8 cellular contexts compared by ENCODE assay signal in the genomic region with DNA sequence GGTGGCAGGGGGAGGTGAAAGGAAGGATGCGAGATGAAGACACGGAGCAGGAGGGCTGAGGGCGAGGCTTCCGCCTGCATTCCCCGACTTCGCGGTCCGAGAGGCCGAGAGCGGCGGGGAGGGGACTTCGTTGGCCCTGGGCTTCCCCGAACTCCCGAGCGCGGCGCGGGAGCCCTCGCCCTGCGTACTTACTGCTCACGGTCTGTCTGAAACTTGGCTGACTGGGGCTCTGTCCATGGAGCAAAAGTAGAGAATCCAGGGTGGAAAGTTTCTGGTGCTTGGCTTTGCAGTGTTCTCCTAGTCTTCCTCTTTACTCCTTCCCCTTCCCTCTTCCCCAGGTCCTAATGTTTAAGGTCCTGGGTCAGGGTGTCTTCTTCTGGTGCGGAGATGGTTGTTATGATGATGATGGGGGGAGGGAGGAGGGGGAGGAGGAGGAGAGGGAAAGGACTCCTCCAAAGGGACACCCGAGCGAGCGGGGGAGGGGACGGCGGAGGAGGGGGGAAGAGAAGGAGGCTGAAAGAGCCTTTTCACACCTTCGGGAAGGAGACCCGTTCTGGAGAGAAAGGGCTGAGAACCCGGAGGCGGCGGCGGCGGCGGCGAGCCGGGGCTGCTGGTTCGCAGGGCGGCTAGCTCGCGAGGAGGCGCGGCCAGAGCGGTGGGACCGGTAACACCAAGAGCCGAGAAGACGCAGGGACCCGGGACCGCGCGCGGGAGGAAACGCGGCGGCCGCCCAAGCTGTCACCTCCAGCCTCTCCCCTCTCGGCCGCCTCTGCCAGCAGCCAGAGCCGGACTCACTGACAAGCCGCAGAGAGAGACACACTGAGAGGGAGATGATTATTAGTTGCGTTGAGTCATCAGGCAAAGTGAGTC. TPM values are rescaled to one million over a fixed set of nuclear protein-coding genes. Genes with fewer than 3 reads are reported as not detected.
A peak's percentile ranks its signal among the peaks of the same experiment; 100 is the strongest.
DNase-seq lines count a peak whose midpoint lies in the region; ATAC-seq and TF ChIP-seq lines count a peak whose summit lies in the region.

A gene (minus strand): TSS at position 793 of the 870 bp plus-strand sequence. CDS start 1,902 bp downstream, outside the sequence.

- no peak for TF ChIP-seq POLR2A in spleen (IDR thresholded peaks at IDR 0.05)
- no peak for TF ChIP-seq POLR2A in GM18505 (IDR thresholded peaks at IDR 0.05; ENCODE audit: borderline replicate concordance, extremely low read depth, insufficient read depth, insufficient read length)

- peak; percentile 78 for DNase-seq in A673 (ENCODE audit: low spot score)
- DNase-seq in EL: peak; percentile 81
- DNase-seq in NCI-H460 (ENCODE audit: extremely low read depth, low read depth): peak; percentile 63
- peak; percentile 19 for DNase-seq in amniotic epithelial cell (ENCODE audit: low read depth)
- peak; percentile 81 for DNase-seq in spleen

- peaks cover 29% of the 10 kb centered on the region for H3K4me1 ChIP-seq in A673 (ENCODE audit: insufficient read depth, low read length, poor library complexity, severe bottlenecking)
- peaks cover 24 to 58% (median 42%) of the 10 kb centered on the region in 6 donors for H3K4me1 ChIP-seq in spleen

- TF ChIP-seq CTCF in A673 (conservative IDR thresholded peaks at IDR 0.05; ENCODE audit: low read depth, low read length) (no peak), spleen (IDR thresholded peaks at IDR 0.05 in 8 of 11, conservative IDR thresholded peaks at IDR 0.05 in 3 of 11) (no peak)

- no TSS peak for BruUV-seq in A673 (replicated peaks; lab: Mats Ljungman, UMichigan)

- H3K27ac ChIP-seq in A673 (ENCODE audit: low read depth, low read length, poor library complexity, severe bottlenecking) (peak within 1 kb of the TSS; percentile 95), spleen (peak within 1 kb of the TSS in 6 of 8 donors; percentile 63 to 83 (median 71))

- intact Hi-C loops in A673 (cut with micrococcal nuclease; ENCODE audit: unreplicated experiment) (loop anchor here (2.0 to 5.0 kb wide), 3 partner anchors 27 to 90 kb away; no protein-coding TSS in a partner anchor), spleen (cut with DNase I; ENCODE audit: low total_unique reads) (no loop called here)

- peak within 1 kb of the TSS; percentile 91 for H3K4me3 ChIP-seq in A673 (ENCODE audit: low read depth, low read length, poor library complexity, severe bottlenecking)
- peak within 1 kb of the TSS; percentile 85 for H3K4me3 ChIP-seq in iPS-18c (ENCODE audit: insufficient read depth, low read depth, low read length)
- H3K4me3 ChIP-seq in spleen: peak within 1 kb of the TSS; percentile 73 to 98 (median 90)

- H3K36me3 ChIP-seq in A673 (ENCODE audit: insufficient read depth, low read length, poor library complexity, severe bottlenecking) (no peaks in the 10 kb centered on the region), spleen (no peaks in the 10 kb centered on the region)

- POLR2A ChIA-PET in A673 (lab: Charles Lee; ENCODE audit: low non-redundant PET): no interaction called here

- H3K27me3 ChIP-seq in A673 (replicated peaks; ENCODE audit: insufficient read depth, low read depth, low read length, poor library complexity) (no peaks in the 10 kb centered on the region), spleen (replicated peaks in 1 of 7) (peaks cover 22 to 100% (median 81%) of the 10 kb centered on the region in 7 donors)

- CTCF ChIA-PET in A673 (lab: Charles Lee): no interaction called here

- WGBS in spleen, 5 donors: 1 to 4% (median 1%) methylated on average over 48 to 61 of the region's 61 CpGs

- ATAC-seq in GM18505 (IDR thresholded peaks at IDR 0.05; ENCODE audit: unreplicated experiment) (no peak), HG02763 (IDR thresholded peaks at IDR 0.05; ENCODE audit: unreplicated experiment) (no peak)

- no peaks in the 10 kb centered on the region for H3K9me3 ChIP-seq in A673 (ENCODE audit: low read depth, low read length, poor library complexity, severe bottlenecking)
- H3K9me3 ChIP-seq in iPS-18c (ENCODE audit: control insufficient read depth, insufficient read depth, low read length): no peaks in the 10 kb centered on the region
- H3K9me3 ChIP-seq in spleen: peaks cover 0 to 12% (median 0%) of the 10 kb centered on the region in 8 donors

RNA-seq across cellular contexts. Expression of the gene that starts here (rescaled TPM):
- total RNA-seq in A673 (2021): 20.3 and 23.2 TPM in 2 replicates
- total RNA-seq in NCI-H460 (2014; rRNA removed; shearing (Covaris generic)): 13.4 and 13.7 TPM in 2 replicates
- 7.7 and 14.9 TPM in 2 replicates for polyA plus RNA-seq in NCI-H460 (2014; cell fraction: nucleus; rRNA removed)
- 1 to 10 TPM; 1.9 to 3.0 (median 2.7) TPM for total RNA-seq in spleen
- under 1 TPM; 0.39 to 0.58 (median 0.50) TPM for polyA plus RNA-seq in spleen

Comparison
In these comparisons a context has a peak if more than half of its experiments do, and no peak if none do; other contexts are left out.
1. DNase-seq: peak in every context shown above with its lines; median percentile 81 in EL; 81 in spleen; 78 in A673; 63 in NCI-H460; 19 in amniotic epithelial cell.